In genomic region chr6:26021350-26022165, GRCh38 we compare ENCODE assay signal across 1 cellular context.
TF ChIP-seq lines count a peak whose summit lies in the region.

No MANE protein-coding gene starts in this region.

TF ChIP-seq in HEK293, 187 proteins besides CTCF, POLR2A, EP300 and RAD21 (continued from another document and continues in another):
- TF ChIP-seq ZNF692 (tag by site-specific recombination; IDR thresholded peaks at IDR 0.05) = 0 out of 2 replicates have a peak, but pooled peaks have one; percentile 44
- TF ChIP-seq ZNF768 (tag by site-specific recombination; IDR thresholded peaks at IDR 0.05) = no peak
- TF ChIP-seq OVOL3 (tag by site-specific recombination; IDR thresholded peaks at IDR 0.05) = 0 out of 2 replicates have a peak, but pooled peaks have one; percentile 31
- TF ChIP-seq PRDM10 (tag by site-specific recombination; IDR thresholded peaks at IDR 0.05) = peak; percentile 14; the same call in 1 of the 2 replicates
- TF ChIP-seq ZNF121 (tag by site-specific recombination; IDR thresholded peaks at IDR 0.05) = no peak
- no peak for TF ChIP-seq ZNF138 (tag by site-specific recombination; IDR thresholded peaks at IDR 0.05; ENCODE audit: borderline replicate concordance)
- TF ChIP-seq INSM2 (tag by site-specific recombination; IDR thresholded peaks at IDR 0.05) = peak; percentile 81
- TF ChIP-seq SP2 (tag by site-specific recombination; IDR thresholded peaks at IDR 0.05) = peak; percentile 80
- no peak for TF ChIP-seq AEBP2 (tag by site-specific recombination; IDR thresholded peaks at IDR 0.05; ENCODE audit: borderline replicate concordance)
- peak; percentile 32; the same call in 1 of the 2 replicates for TF ChIP-seq KLF7 (tag by site-specific recombination; IDR thresholded peaks at IDR 0.05; ENCODE audit: borderline replicate concordance)
- no peak for TF ChIP-seq KLF17 (tag by site-specific recombination; IDR thresholded peaks at IDR 0.05)
- no peak for TF ChIP-seq ZNF350 (tag by site-specific recombination; IDR thresholded peaks at IDR 0.05)
- TF ChIP-seq ZNF19 (tag by site-specific recombination; IDR thresholded peaks at IDR 0.05; ENCODE audit: low read depth) = no peak
- TF ChIP-seq ZNF223 (tag by site-specific recombination; IDR thresholded peaks at IDR 0.05) = no peak
- peak; percentile 45 for TF ChIP-seq PRDM4 (tag by site-specific recombination; IDR thresholded peaks at IDR 0.05)
- no peak for TF ChIP-seq ZNF202 (tag by site-specific recombination; IDR thresholded peaks at IDR 0.05; ENCODE audit: borderline replicate concordance)
- no peak for TF ChIP-seq HOXC10 (CRISPR knock-in tag; IDR thresholded peaks at IDR 0.05)
- TF ChIP-seq BCL11A (tag by site-specific recombination; IDR thresholded peaks at IDR 0.05; ENCODE audit: low read depth) = peak; percentile 78
- TF ChIP-seq ZBTB48 (tag by site-specific recombination; IDR thresholded peaks at IDR 0.05) = 0 out of 2 replicates have a peak, but pooled peaks have one; percentile 28
- TF ChIP-seq ZNF529 (tag by site-specific recombination; IDR thresholded peaks at IDR 0.05; ENCODE audit: insufficient replicate concordance) = no peak
- TF ChIP-seq ZNF624 (tag by site-specific recombination; IDR thresholded peaks at IDR 0.05) = no peak
- TF ChIP-seq YY2 (tag by site-specific recombination; IDR thresholded peaks at IDR 0.05) = no peak
- TF ChIP-seq ZNF2 (tag by site-specific recombination; IDR thresholded peaks at IDR 0.05) = peak; percentile 86
- no peak for TF ChIP-seq ZBTB6 (tag by site-specific recombination; IDR thresholded peaks at IDR 0.05)
- TF ChIP-seq EGR2 (tag by site-specific recombination; IDR thresholded peaks at IDR 0.05; ENCODE audit: low read depth) = peak; percentile 66
- no peak for TF ChIP-seq ZNF274 (IDR thresholded peaks at IDR 0.05; ENCODE audit: low read length)
- no peak for TF ChIP-seq ZNF274 (tag by site-specific recombination; IDR thresholded peaks at IDR 0.05; ENCODE audit: borderline replicate concordance)
- no peak; the same call in 1 of the 2 replicates for TF ChIP-seq ZNF600 (tag by site-specific recombination; IDR thresholded peaks at IDR 0.05)
- TF ChIP-seq REST (tag by site-specific recombination; IDR thresholded peaks at IDR 0.05) = peak; percentile 20; the same call in 1 of the 2 replicates
- peak; percentile 72; the same call in 1 of the 2 replicates for TF ChIP-seq BCL11B (tag by site-specific recombination; IDR thresholded peaks at IDR 0.05; ENCODE audit: low read depth)
- peak; percentile 62; the same call in 1 of the 2 replicates for TF ChIP-seq ZNF239 (tag by site-specific recombination; IDR thresholded peaks at IDR 0.05)
- TF ChIP-seq ZNF658 (tag by site-specific recombination; IDR thresholded peaks at IDR 0.05) = no peak
- no peak for TF ChIP-seq ZNF571 (tag by site-specific recombination; IDR thresholded peaks at IDR 0.05)
- TF ChIP-seq ZNF221 (tag by site-specific recombination; IDR thresholded peaks at IDR 0.05; ENCODE audit: borderline replicate concordance) = no peak
- no peak for TF ChIP-seq ZNF623 (tag by site-specific recombination; IDR thresholded peaks at IDR 0.05)
- TF ChIP-seq GLIS1 (tag by site-specific recombination; IDR thresholded peaks at IDR 0.05) = peak; percentile 21; the same call in 1 of the 2 replicates
- TF ChIP-seq PRDM1 (tag by site-specific recombination; IDR thresholded peaks at IDR 0.05) = peak; percentile 69; the same call in 1 of the 2 replicates
- no peak for TF ChIP-seq ZNF16 (tag by site-specific recombination; IDR thresholded peaks at IDR 0.05; ENCODE audit: low read depth)
- TF ChIP-seq ZNF513 (tag by site-specific recombination; IDR thresholded peaks at IDR 0.05) = no peak
- peak; percentile 61; the same call in 1 of the 2 replicates for TF ChIP-seq ZNF366 (tag by site-specific recombination; conservative IDR thresholded peaks at IDR 0.05)
- no peak for TF ChIP-seq ZNF558 (tag by site-specific recombination; IDR thresholded peaks at IDR 0.05)
- no peak for TF ChIP-seq ZNF404 (tag by site-specific recombination; IDR thresholded peaks at IDR 0.05)
- peak; percentile 84 for TF ChIP-seq ZFHX2 (tag by site-specific recombination; conservative IDR thresholded peaks at IDR 0.05)
